Comparison of ENCODE assay signal across 3 cellular contexts in genomic region chr17:13131211-13131610, GRCh38.
"Had no signal": no experiment of that assay in that cellular context is flagged by ENCODE, and none has a peak within 500 bp of the region (broad histone marks: within the 10 kb centered on the region; RNA-seq: fewer than 3 reads in every experiment).

No MANE protein-coding gene starts in this region.

- DNase-seq: GDM1, GF-D8 had no signal

- ATAC-seq: GM12878 had no signal

- H3K4me3 ChIP-seq: GM12878 had no signal
